In the genomic region with DNA sequence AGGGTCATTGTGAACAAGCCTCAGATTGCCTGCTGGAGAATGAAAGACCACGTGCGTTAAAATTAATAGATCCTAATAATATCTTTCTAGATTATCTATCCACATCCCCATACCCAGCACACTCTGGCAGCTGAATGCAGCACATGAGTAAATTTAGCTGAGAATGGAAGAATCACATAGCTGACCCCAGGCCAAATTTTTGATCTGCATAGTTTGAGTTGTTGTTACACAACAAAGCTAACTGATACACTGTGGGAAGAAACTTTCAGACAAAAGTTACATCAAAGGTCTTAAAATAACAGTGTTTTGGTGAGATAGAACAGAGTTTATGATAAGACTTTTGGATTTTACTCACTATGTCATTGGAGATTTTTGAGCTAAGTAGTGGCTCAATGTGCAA, we compare ENCODE assay signal across 20 cellular contexts.
"Had no signal": no experiment of that assay in that cellular context is flagged by ENCODE, and none has a peak within 500 bp of the region (broad histone marks: within the 10 kb centered on the region; RNA-seq: fewer than 3 reads in every experiment).

No MANE protein-coding gene starts in this region.

- H3K4me3 ChIP-seq: dorsolateral prefrontal cortex, heart right ventricle, lung, prostate gland, sigmoid colon, skin epidermis, spleen, suprapubic skin, transverse colon had no signal

- H3K4me1 ChIP-seq: heart right ventricle, prostate gland, sigmoid colon, spleen, suprapubic skin, transverse colon had no signal

- DNase-seq: cerebellar nuclear complex; dorsolateral prefrontal cortex; effector CD4-positive, alpha-beta T cell; glutamatergic neuron; heart right ventricle; hippocampal formation; immature natural killer cell; natural killer cell; right cardiac atrium; sigmoid colon; spleen; stimulated activated naive B cell treated with anti-CD40 and anti-IgM and Interleukin-4, amounts not matched to agents 10 μg/mL and 1 μg/mL and 100 μg/mL, for 72 hours; stimulated activated naive CD8-positive, alpha-beta T cell treated with anti-CD3 and anti-CD28 coated beads, Interleukin-15, amount 100 ng/mL, for 72 hours; transverse colon had no signal

- H3K36me3 ChIP-seq: heart right ventricle, neutrophil, prostate gland, sigmoid colon, spleen, suprapubic skin, transverse colon had no signal

- H3K9me3 ChIP-seq: neutrophil, prostate gland, sigmoid colon, suprapubic skin, transverse colon had no signal

- H3K27ac ChIP-seq: dorsolateral prefrontal cortex, heart right ventricle, neutrophil, prostate gland, sigmoid colon, skin epidermis, spleen, suprapubic skin, transverse colon had no signal

- H3K27me3 ChIP-seq: heart right ventricle, neutrophil, sigmoid colon, spleen, suprapubic skin, transverse colon had no signal

- ATAC-seq: esophagus mucosa; heart right ventricle; natural killer cell; right cardiac atrium; stimulated activated naive B cell treated with anti-CD40 and anti-IgM and Interleukin-4, amounts not matched to agents 10 μg/mL and 1 μg/mL and 100 μg/mL, for 72 hours; stimulated activated naive CD8-positive, alpha-beta T cell treated with anti-CD3 and anti-CD28 coated beads, Interleukin-15, amount 100 ng/mL, for 72 hours had no signal
